20 cellular contexts compared by ENCODE assay signal in genomic region chr3:49769926-49770325, GRCh38. TPM values are rescaled to one million over a fixed set of nuclear protein-coding genes. Genes with fewer than 3 reads are reported as not detected.
DNase-seq lines count a peak whose midpoint lies in the region; ATAC-seq, FAIRE-seq and TF ChIP-seq lines count a peak whose summit lies in the region.
"Had no signal": no experiment of that assay in that cellular context is flagged by ENCODE, and none has a peak within 500 bp of the region (broad histone marks: within the 10 kb centered on the region; RNA-seq: fewer than 3 reads in every experiment).

No MANE protein-coding gene starts in this region.

- no peak overlapping the region for H3K27ac ChIP-seq in mammary epithelial cell (ENCODE audit: insufficient read depth, low read depth, low read length)
- H3K27ac ChIP-seq in VCaP: peak overlapping the region; percentile 18; the same call in 1 of the 2 replicates
- no peak overlapping the region for H3K27ac ChIP-seq in K562 (ENCODE audit: extremely low read depth, low read depth, low read length)
- H3K27ac ChIP-seq: KMS-11 had no signal

- peaks cover 85% of the 10 kb centered on the region for H3K79me2 ChIP-seq in mammary epithelial cell (ENCODE audit: insufficient read depth, low read length)
- peaks cover 77% of the 10 kb centered on the region for H3K79me2 ChIP-seq in K562 (ENCODE audit: control insufficient read depth, insufficient read depth, low read length)

- no peak for FAIRE-seq in K562 (lab: Jason Lieb, UNC)

- peak overlapping the region; percentile 39 for H3K27ac Mint-ChIP-seq in MCF 10A (ENCODE audit: low read depth, unreplicated experiment)
- H3K27ac Mint-ChIP-seq in stimulated activated effector memory CD8-positive, alpha-beta T cell treated with anti-CD3 and anti-CD28 coated beads, Interleukin-12 subunit alpha, Interleukin-12 subunit beta, amount 100 ng/mL, for 72 hours: peak overlapping the region; percentile 23

- H3K4me1 ChIP-seq in mammary epithelial cell (ENCODE audit: insufficient read depth, low read length): no peaks in the 10 kb centered on the region
- no peaks in the 10 kb centered on the region; a peak in 1 of 5 replicates for H3K4me1 ChIP-seq in K562 (replicated peaks in 1 of 2; ENCODE audit: control insufficient read depth in 2 of 2, insufficient read depth in 2 of 2, low read length in 2 of 2)
- H3K4me1 ChIP-seq: Caco-2 had no signal

- H4K20me1 ChIP-seq in mammary epithelial cell (ENCODE audit: insufficient read depth, low read length): no peaks in the 10 kb centered on the region
- H4K20me1 ChIP-seq in K562 (replicated peaks; ENCODE audit: control insufficient read depth, insufficient read depth, low read length): no peaks in the 10 kb centered on the region

- CTCF ChIA-PET in MCF 10A (lab: Yijun Ruan, JAX) (interaction anchor here (0.6 to 1.6 kb wide), 3 partner anchors 69 to 131 kb away, joined by 3 to 4 read pairs (median 4); no protein-coding TSS in a partner anchor), mammary epithelial cell (lab: Charles Lee; ENCODE audit: low non-redundant PET) (interaction anchor here (0.6 kb wide), 1 partner anchor 197 kb away, joined by 4 read pairs; no protein-coding TSS in a partner anchor), K562 (lab: Yijun Ruan, JAX; ENCODE audit: low intra/inter-chr PET ratio) (no interaction called here)

- POLR2A ChIA-PET in MCF 10A (lab: Yijun Ruan, JAX): interaction anchor here (0.8 to 2.2 kb wide), 4 partner anchors 14 to 320 kb away, joined by 3 to 6 read pairs (median 4); partner anchors contain the start of gene IP6K1
- POLR2A ChIA-PET in K562 (lab: Yijun Ruan, JAX): interaction anchor here (1.0 kb wide), 1 partner anchor 12 kb away, joined by 3 read pairs; no protein-coding TSS in a partner anchor

- peak; percentile 53 for ATAC-seq in K562
- ATAC-seq in stimulated activated effector memory CD8-positive, alpha-beta T cell treated with anti-CD3 and anti-CD28 coated beads, Interleukin-12 subunit alpha, Interleukin-12 subunit beta, amount 100 ng/mL, for 72 hours: no peak

- TF ChIP-seq POLR2A in K562 (conservative IDR thresholded peaks at IDR 0.05): no peak

- no peaks in the 10 kb centered on the region for H3K9me3 Mint-ChIP-seq in MCF 10A (ENCODE audit: unreplicated experiment)
- no peaks in the 10 kb centered on the region for H3K9me3 Mint-ChIP-seq in stimulated activated effector memory CD8-positive, alpha-beta T cell treated with anti-CD3 and anti-CD28 coated beads, Interleukin-12 subunit alpha, Interleukin-12 subunit beta, amount 100 ng/mL, for 72 hours

- H3K36me3 ChIP-seq in mammary epithelial cell (ENCODE audit: insufficient read depth, low read length) (peaks cover 8% of the 10 kb centered on the region), K562 (ENCODE audit: control insufficient read depth, insufficient read depth, low read length) (peaks cover 18% of the 10 kb centered on the region; the same call in 2 of the 3 replicates)

- TF ChIP-seq CTCF in MCF 10A (IDR thresholded peaks at IDR 0.05; ENCODE audit: unreplicated experiment): no peak
- TF ChIP-seq CTCF in mammary epithelial cell (conservative IDR thresholded peaks at IDR 0.05 in 1 of 2, IDR thresholded peaks at IDR 0.05 in 1 of 2; ENCODE audit: extremely low read depth in 1 of 2, insufficient read depth in 1 of 2, low read depth in 1 of 2, low read length in 2 of 2): no peak
- TF ChIP-seq CTCF in VCaP (conservative IDR thresholded peaks at IDR 0.05): no peak
- no peak for TF ChIP-seq CTCF in K562 (IDR thresholded peaks at IDR 0.05 in 2 of 3, conservative IDR thresholded peaks at IDR 0.05 in 1 of 3; ENCODE audit: insufficient read depth in 2 of 3, low read depth in 1 of 3, low read length in 3 of 3)

- TF ChIP-seq EP300 in K562 (IDR thresholded peaks at IDR 0.05; ENCODE audit: low read length): no peak

- H3K4me2 ChIP-seq in mammary epithelial cell (ENCODE audit: insufficient read depth, low read depth, low read length): no peak overlapping the region
- no peak overlapping the region for H3K4me2 ChIP-seq in K562 (ENCODE audit: insufficient read depth, low read length)
- H3K4me2 ChIP-seq: KMS-11 had no signal

- BruUV-seq in MCF 10A (replicated peaks; lab: Mats Ljungman, UMichigan) (no TSS peak), mammary epithelial cell (replicated peaks; lab: Mats Ljungman, UMichigan) (no TSS peak), K562 (replicated peaks; lab: Mats Ljungman, UMichigan) (no TSS peak)

- H3K9me1 ChIP-seq in K562 (ENCODE audit: control insufficient read depth, insufficient read depth, low read length): no peaks in the 10 kb centered on the region

- H2AFZ ChIP-seq in mammary epithelial cell (ENCODE audit: low read depth, low read length) (no peak overlapping the region), K562 (ENCODE audit: low read depth, low read length) (no peak overlapping the region)

- H3K27me3 ChIP-seq in mammary epithelial cell (ENCODE audit: insufficient read depth, low read length): no peaks in the 10 kb centered on the region
- no peaks in the 10 kb centered on the region for H3K27me3 ChIP-seq in K562 (ENCODE audit: control insufficient read depth in 2 of 2, insufficient read depth in 2 of 2, low read length in 2 of 2)

- intact Hi-C loops in MCF 10A (cut with micrococcal nuclease) (no loop called here), mammary epithelial cell (cut with micrococcal nuclease) (no loop called here), K562 (cut with micrococcal nuclease) (no loop called here)

- no peak overlapping the region for H3K4me3 Mint-ChIP-seq in MCF 10A (ENCODE audit: unreplicated experiment)
- no peak overlapping the region for H3K4me3 Mint-ChIP-seq in stimulated activated effector memory CD8-positive, alpha-beta T cell treated with anti-CD3 and anti-CD28 coated beads, Interleukin-12 subunit alpha, Interleukin-12 subunit beta, amount 100 ng/mL, for 72 hours
- H3K4me3 Mint-ChIP-seq: CD14-positive monocyte had no signal

- H3K9ac ChIP-seq in mammary epithelial cell (ENCODE audit: insufficient read depth, low read length) (no peak overlapping the region), K562 (ENCODE audit: insufficient read depth in 1 of 2, low read depth in 2 of 2, low read length in 2 of 2) (no peak overlapping the region)
- H3K9ac ChIP-seq: KMS-11 had no signal

- DNase-seq in MCF 10A (ENCODE audit: unreplicated experiment): no peak
- no peak for DNase-seq in mammary epithelial cell
- no peak for DNase-seq in K562 (ENCODE audit: extremely low read depth in 1 of 4, low spot score in 3 of 4)
- DNase-seq in stimulated activated effector memory CD8-positive, alpha-beta T cell treated with anti-CD3 and anti-CD28 coated beads, Interleukin-12 subunit alpha, Interleukin-12 subunit beta, amount 100 ng/mL, for 72 hours (ENCODE audit: low spot score in 2 of 2): no peak
- DNase-seq in AG20443 (ENCODE audit: low spot score): no peak
- no peak for DNase-seq in CD1c-positive myeloid dendritic cell (ENCODE audit: extremely low spot score)
- DNase-seq: ACHN, AML-193, Caco-2, GDM1, H7, NCI-H1417 treated with DMSO at 0.1 percent for 48 hours, NCI-H187 treated with DMSO at 0.1 percent for 48 hours, NCI-H226, NCI-H524 had no signal

- H3K4me1 Mint-ChIP-seq in MCF 10A (ENCODE audit: insufficient read depth, unreplicated experiment): no peaks in the 10 kb centered on the region
- H3K4me1 Mint-ChIP-seq in stimulated activated effector memory CD8-positive, alpha-beta T cell treated with anti-CD3 and anti-CD28 coated beads, Interleukin-12 subunit alpha, Interleukin-12 subunit beta, amount 100 ng/mL, for 72 hours: peaks cover 17% of the 10 kb centered on the region
- H3K4me1 Mint-ChIP-seq: CD14-positive monocyte had no signal

- H3K27me3 Mint-ChIP-seq in MCF 10A (ENCODE audit: insufficient read depth, unreplicated experiment): no peaks in the 10 kb centered on the region

- dilution Hi-C loops in mammary epithelial cell (cut with HindIII; ENCODE audit: low sequenced_read_pairs): loop anchor here (5.0 to 10.0 kb wide), 4 partner anchors 38 to 325 kb away; partner anchors contain the start of gene TRAIP

- TF ChIP-seq RAD21 in K562 (CRISPR knock-in tag; conservative IDR thresholded peaks at IDR 0.05 in 1 of 2, IDR thresholded peaks at IDR 0.05 in 1 of 2): no peak

- H3K9me3 ChIP-seq in mammary epithelial cell (replicated peaks; ENCODE audit: insufficient read depth, low read length) (no peaks in the 10 kb centered on the region), K562 (replicated peaks; ENCODE audit: control insufficient read depth, insufficient read depth, low read depth, low read length) (no peaks in the 10 kb centered on the region)
- H3K9me3 ChIP-seq: Caco-2 had no signal

- in situ Hi-C loops in mammary epithelial cell (cut with MboI; ENCODE audit: low sequenced_read_pairs in 2 of 2): no loop called here
- in situ Hi-C loops in K562 (cut with MboI): no loop called here

- no peak overlapping the region for H3K4me3 ChIP-seq in mammary epithelial cell (replicated peaks in 1 of 3; ENCODE audit: insufficient read depth in 1 of 3, low read depth in 2 of 3, low read length in 3 of 3)
- H3K4me3 ChIP-seq in K562: no peak overlapping the region

- H3K36me3 Mint-ChIP-seq in MCF 10A (ENCODE audit: insufficient read depth, unreplicated experiment): peaks cover 22% of the 10 kb centered on the region
- H3K36me3 Mint-ChIP-seq in stimulated activated effector memory CD8-positive, alpha-beta T cell treated with anti-CD3 and anti-CD28 coated beads, Interleukin-12 subunit alpha, Interleukin-12 subunit beta, amount 100 ng/mL, for 72 hours: peaks cover 24% of the 10 kb centered on the region

RNA-seq across cellular contexts. Expression of gene IP6K1, which starts 16.4 kb away (rescaled TPM):
- total RNA-seq in MCF 10A (2022): 43.4 and 44.8 TPM in 2 replicates
- total RNA-seq in mammary epithelial cell: 10 to 100 TPM; 35.2 to 36.1 TPM
- 30.2 TPM for polyA plus RNA-seq in mammary epithelial cell
- polyA minus RNA-seq in mammary epithelial cell: 173 TPM
- 68.0 and 181 TPM in 2 replicates for total RNA-seq in K562 (2011; cell fraction: chromatin; rRNA removed; ENCODE audit: low replicate concordance)
- total RNA-seq in K562 (2011; cell fraction: nucleolus; rRNA removed): 71.4 and 81.3 TPM in 2 replicates
- total RNA-seq in K562 (2011; cell fraction: nucleoplasm; rRNA removed): 41.8 and 80.9 TPM in 2 replicates
- 13.1 and 18.2 TPM in 2 replicates for total RNA-seq in K562 (2014; rRNA removed)
- 7.9 and 10.5 TPM in 2 replicates for total RNA-seq in K562 (2014; rRNA removed; fragmentation: Illumina TruSeq; extraction: Trizol)
- 12.0 and 12.9 TPM in 2 replicates for total RNA-seq in K562 (2015; rRNA removed; fragmentation: Illumina TruSeq; extraction: Trizol)
- total RNA-seq in K562 (2021): 29.2 and 31.2 TPM in 2 replicates
- polyA plus RNA-seq in K562 (2011; rRNA removed): 27.9 and 31.5 TPM in 2 replicates
- 18.1 and 28.3 TPM in 2 replicates for polyA plus RNA-seq in K562 (2011; cell fraction: cytosol; rRNA removed)
- polyA plus RNA-seq in K562 (2011; cell fraction: nucleus; rRNA removed): 20.1 and 35.9 TPM in 2 replicates
- 16.9 and 19.5 TPM in 2 replicates for polyA plus RNA-seq in K562 (2012)
- 13.4 and 16.4 TPM in 2 replicates for polyA plus RNA-seq in K562 (2014; fragmentation: Illumina TruSeq; extraction: Trizol)
- 1 to 10 TPM in 1 of 2 experiments, under 1 TPM in 1; 0.46 to 1.9 TPM for polyA plus RNA-seq in K562 (2014; fragmentation: Nextera tagmentation; extraction: Ambion mirVana)
- polyA plus RNA-seq in K562 (2014; rRNA removed): 15.4 and 15.6 TPM in 2 replicates
- polyA minus RNA-seq in K562 (2011; rRNA and poly(A)+ RNA removed): 34.2 and 41.7 TPM in 2 replicates
- 28.8 and 32.4 TPM in 2 replicates for polyA minus RNA-seq in K562 (2011; cell fraction: cytosol; rRNA and poly(A)+ RNA removed)
- polyA minus RNA-seq in K562 (2011; cell fraction: nucleus; rRNA and poly(A)+ RNA removed): 12.5 and 13.9 TPM in 2 replicates

RNA-seq across cellular contexts. Expression of gene CDHR4, which starts 29.7 kb away (rescaled TPM):
- total RNA-seq in MCF 10A (2022): 0.44 and 1.1 TPM in 2 replicates
- total RNA-seq in mammary epithelial cell: under 1 TPM; 0.33 to 0.40 TPM
- not detected for polyA plus RNA-seq in mammary epithelial cell
- not detected for polyA minus RNA-seq in mammary epithelial cell
- 0.93 and 2.2 TPM in 2 replicates for total RNA-seq in K562 (2011; cell fraction: chromatin; rRNA removed; ENCODE audit: low replicate concordance)
- total RNA-seq in K562 (2011; cell fraction: nucleolus; rRNA removed): 0.79 and 1.0 TPM in 2 replicates
- total RNA-seq in K562 (2011; cell fraction: nucleoplasm; rRNA removed): 1.3 and 1.5 TPM in 2 replicates
- not detected in 2 replicates for total RNA-seq in K562 (2014; rRNA removed)
- total RNA-seq in K562 (2014; rRNA removed; fragmentation: Illumina TruSeq; extraction: Trizol): not detected in 2 replicates
- not detected in 2 replicates for total RNA-seq in K562 (2015; rRNA removed; fragmentation: Illumina TruSeq; extraction: Trizol)
- total RNA-seq in K562 (2021): not detected in 2 replicates
- polyA plus RNA-seq in K562 (2011; rRNA removed): 0.21 and 0.27 TPM in 2 replicates
- polyA plus RNA-seq in K562 (2011; cell fraction: cytosol; rRNA removed): 0.16 and 0.22 TPM in 2 replicates
- polyA plus RNA-seq in K562 (2011; cell fraction: nucleus; rRNA removed): 1.6 and 4.2 TPM in 2 replicates
- polyA plus RNA-seq in K562 (2012): 0.16 and 0.21 TPM in 2 replicates
- 0.11 TPM in 1 of 2 replicates, not detected in the other for polyA plus RNA-seq in K562 (2014; fragmentation: Illumina TruSeq; extraction: Trizol)
- polyA plus RNA-seq in K562 (2014; fragmentation: Nextera tagmentation; extraction: Ambion mirVana): not detected
- polyA plus RNA-seq in K562 (2014; rRNA removed): 0.28 TPM in 1 of 2 replicates, not detected in the other
- polyA minus RNA-seq in K562 (2011; rRNA and poly(A)+ RNA removed): not detected in 2 replicates
- polyA minus RNA-seq in K562 (2011; cell fraction: cytosol; rRNA and poly(A)+ RNA removed): not detected in 2 replicates
- polyA minus RNA-seq in K562 (2011; cell fraction: nucleus; rRNA and poly(A)+ RNA removed): 0.54 and 0.56 TPM in 2 replicates
- total RNA-seq: Caco-2, Daoy, H7, PC-3 had no signal
- polyA plus RNA-seq: CD14-positive monocyte had no signal

RNA-seq across cellular contexts. Expression of gene INKA1, which starts 33.1 kb away (rescaled TPM):
- total RNA-seq in MCF 10A (2022) (4.8 and 7.4 TPM in 2 replicates), mammary epithelial cell (10 to 100 TPM; 17.3 to 22.6 TPM), K562 (2014; rRNA removed) (13.6 and 13.9 TPM in 2 replicates), K562 (2014; rRNA removed; fragmentation: Illumina TruSeq; extraction: Trizol) (1.1 and 1.9 TPM in 2 replicates), K562 (2015; rRNA removed; fragmentation: Illumina TruSeq; extraction: Trizol) (6.7 and 7.6 TPM in 2 replicates), K562 (2021) (11.1 and 11.2 TPM in 2 replicates)
- polyA plus RNA-seq in mammary epithelial cell (26.8 TPM), K562 (2011; rRNA removed) (5.2 and 7.2 TPM in 2 replicates), K562 (2014; fragmentation: Illumina TruSeq; extraction: Trizol) (3.9 and 7.5 TPM in 2 replicates), K562 (2014; fragmentation: Nextera tagmentation; extraction: Ambion mirVana) (1 to 10 TPM in 1 of 2 experiments, under 1 TPM in 1; 0.55 to 1.2 TPM), K562 (2014; rRNA removed) (11.2 and 12.8 TPM in 2 replicates)
- 11.1 TPM for polyA minus RNA-seq in mammary epithelial cell
- total RNA-seq in K562 (2011; cell fraction: chromatin; rRNA removed; ENCODE audit: low replicate concordance): 1.3 and 12.1 TPM in 2 replicates
- 12.7 and 12.9 TPM in 2 replicates for total RNA-seq in K562 (2011; cell fraction: nucleolus; rRNA removed)
- 7.2 TPM in 2 replicates for total RNA-seq in K562 (2011; cell fraction: nucleoplasm; rRNA removed)
- polyA plus RNA-seq in K562 (2011; cell fraction: cytosol; rRNA removed): 7.5 and 29.7 TPM in 2 replicates
- 5.6 and 11.3 TPM in 2 replicates for polyA plus RNA-seq in K562 (2011; cell fraction: nucleus; rRNA removed)
- polyA plus RNA-seq in K562 (2012): 9.2 and 11.0 TPM in 2 replicates
- polyA minus RNA-seq in K562 (2011; rRNA and poly(A)+ RNA removed): 2.6 and 5.5 TPM in 2 replicates
- 6.2 and 9.4 TPM in 2 replicates for polyA minus RNA-seq in K562 (2011; cell fraction: cytosol; rRNA and poly(A)+ RNA removed)
- polyA minus RNA-seq in K562 (2011; cell fraction: nucleus; rRNA and poly(A)+ RNA removed): 10.9 and 11.8 TPM in 2 replicates
- total RNA-seq: Caco-2, Daoy had no signal

RNA-seq across cellular contexts. Expression of gene UBA7, which starts 43.8 kb away (rescaled TPM):
- total RNA-seq in MCF 10A (2022): 3.8 and 6.6 TPM in 2 replicates
- 10 to 100 TPM in 1 of 2 donors, 1 to 10 TPM in 1; 9.1 to 11.3 TPM for total RNA-seq in mammary epithelial cell
- 8.3 TPM for polyA plus RNA-seq in mammary epithelial cell
- 35.9 TPM for polyA minus RNA-seq in mammary epithelial cell
- 11.3 and 29.1 TPM in 2 replicates for total RNA-seq in K562 (2011; cell fraction: chromatin; rRNA removed; ENCODE audit: low replicate concordance)
- total RNA-seq in K562 (2011; cell fraction: nucleolus; rRNA removed): 14.5 and 19.2 TPM in 2 replicates
- total RNA-seq in K562 (2011; cell fraction: nucleoplasm; rRNA removed): 10.7 and 13.9 TPM in 2 replicates
- total RNA-seq in K562 (2014; rRNA removed): 2.0 and 2.6 TPM in 2 replicates
- total RNA-seq in K562 (2014; rRNA removed; fragmentation: Illumina TruSeq; extraction: Trizol): 0.57 and 0.80 TPM in 2 replicates
- total RNA-seq in K562 (2015; rRNA removed; fragmentation: Illumina TruSeq; extraction: Trizol): 2.5 and 3.0 TPM in 2 replicates
- 3.3 and 3.7 TPM in 2 replicates for total RNA-seq in K562 (2021)
- 2.2 and 3.8 TPM in 2 replicates for polyA plus RNA-seq in K562 (2011; rRNA removed)
- 1.9 and 3.0 TPM in 2 replicates for polyA plus RNA-seq in K562 (2011; cell fraction: cytosol; rRNA removed)
- 48.0 and 51.2 TPM in 2 replicates for polyA plus RNA-seq in K562 (2011; cell fraction: nucleus; rRNA removed)
- 7.0 and 27.5 TPM in 2 replicates for polyA plus RNA-seq in K562 (2012)
- polyA plus RNA-seq in K562 (2014; fragmentation: Illumina TruSeq; extraction: Trizol): 1.7 and 1.8 TPM in 2 replicates
- polyA plus RNA-seq in K562 (2014; fragmentation: Nextera tagmentation; extraction: Ambion mirVana): under 1 TPM; 0.17 to 0.80 TPM
- polyA plus RNA-seq in K562 (2014; rRNA removed): 2.0 and 3.3 TPM in 2 replicates
- polyA minus RNA-seq in K562 (2011; rRNA and poly(A)+ RNA removed): 2.1 and 2.6 TPM in 2 replicates
- polyA minus RNA-seq in K562 (2011; cell fraction: cytosol; rRNA and poly(A)+ RNA removed): 1.8 TPM in 1 of 2 replicates, not detected in the other
- 10.2 and 12.9 TPM in 2 replicates for polyA minus RNA-seq in K562 (2011; cell fraction: nucleus; rRNA and poly(A)+ RNA removed)

RNA-seq across cellular contexts. Expression of gene GMPPB, which starts 46.2 kb away (rescaled TPM):
- total RNA-seq in MCF 10A (2022) (84.3 and 88.1 TPM in 2 replicates), mammary epithelial cell (10 to 100 TPM; 19.2 to 38.4 TPM), K562 (2014; rRNA removed) (11.0 and 18.0 TPM in 2 replicates), K562 (2014; rRNA removed; fragmentation: Illumina TruSeq; extraction: Trizol) (4.3 and 5.5 TPM in 2 replicates), K562 (2015; rRNA removed; fragmentation: Illumina TruSeq; extraction: Trizol) (8.8 and 9.2 TPM in 2 replicates), K562 (2021) (16.4 and 17.4 TPM in 2 replicates)
- polyA plus RNA-seq in mammary epithelial cell (40.7 TPM), K562 (2011; rRNA removed) (8.1 and 10.3 TPM in 2 replicates), K562 (2014; fragmentation: Illumina TruSeq; extraction: Trizol) (5.8 and 7.4 TPM in 2 replicates), K562 (2014; fragmentation: Nextera tagmentation; extraction: Ambion mirVana) (under 1 TPM; 0.53 to 0.92 TPM), K562 (2014; rRNA removed) (11.3 and 13.3 TPM in 2 replicates)
- 48.7 TPM for polyA minus RNA-seq in mammary epithelial cell
- 23.6 and 70.2 TPM in 2 replicates for total RNA-seq in K562 (2011; cell fraction: chromatin; rRNA removed; ENCODE audit: low replicate concordance)
- 47.0 and 56.7 TPM in 2 replicates for total RNA-seq in K562 (2011; cell fraction: nucleolus; rRNA removed)
- 29.1 and 36.1 TPM in 2 replicates for total RNA-seq in K562 (2011; cell fraction: nucleoplasm; rRNA removed)
- polyA plus RNA-seq in K562 (2011; cell fraction: cytosol; rRNA removed): 8.4 and 10.6 TPM in 2 replicates
- polyA plus RNA-seq in K562 (2011; cell fraction: nucleus; rRNA removed): 36.7 and 37.8 TPM in 2 replicates
- polyA plus RNA-seq in K562 (2012): 11.6 and 18.7 TPM in 2 replicates
- polyA minus RNA-seq in K562 (2011; rRNA and poly(A)+ RNA removed): 7.8 and 8.5 TPM in 2 replicates
- polyA minus RNA-seq in K562 (2011; cell fraction: cytosol; rRNA and poly(A)+ RNA removed): 6.6 and 7.7 TPM in 2 replicates
- polyA minus RNA-seq in K562 (2011; cell fraction: nucleus; rRNA and poly(A)+ RNA removed): 22.8 and 34.7 TPM in 2 replicates
